1 cellular context compared by ENCODE assay signal in the genomic region with DNA sequence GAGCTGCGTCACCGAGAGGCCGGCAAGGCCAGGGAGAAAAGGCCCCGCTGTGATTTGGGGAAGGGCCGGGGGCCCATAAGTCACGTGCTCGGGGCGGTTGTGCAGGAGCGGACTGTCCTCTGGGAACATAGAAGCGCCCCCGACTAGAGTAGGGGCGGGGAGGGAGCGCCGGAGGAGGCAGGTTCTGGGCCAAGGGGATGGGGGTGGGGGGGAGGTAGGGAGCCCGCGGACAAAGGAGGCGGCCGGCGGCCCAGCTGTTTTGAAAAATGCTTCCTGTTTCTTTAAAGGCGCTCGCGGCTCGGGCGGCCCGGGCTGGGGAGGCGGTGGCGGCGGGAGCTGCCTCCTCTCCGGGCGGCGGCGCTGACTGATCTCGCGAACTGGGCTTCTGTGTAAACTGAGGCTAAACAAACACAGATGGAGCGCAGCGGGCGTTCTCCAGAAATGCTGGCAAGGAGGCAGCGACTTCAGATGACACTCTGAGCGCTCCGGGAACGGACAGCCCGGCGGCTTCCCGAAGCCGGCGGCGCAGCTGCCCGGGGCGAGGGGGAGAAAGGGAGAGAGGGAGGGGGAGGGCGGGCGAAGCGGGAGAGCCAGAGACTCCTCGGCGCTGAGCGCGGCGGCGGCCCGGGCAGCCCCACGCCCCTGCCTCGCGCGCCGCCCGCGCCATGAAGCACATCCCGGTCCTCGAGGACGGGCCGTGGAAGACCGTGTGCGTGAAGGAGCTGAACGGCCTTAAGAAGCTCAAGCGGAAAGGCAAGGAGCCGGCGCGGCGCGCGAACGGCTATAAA.
TF ChIP-seq lines count a peak whose summit lies in the region.

A gene with protein sequence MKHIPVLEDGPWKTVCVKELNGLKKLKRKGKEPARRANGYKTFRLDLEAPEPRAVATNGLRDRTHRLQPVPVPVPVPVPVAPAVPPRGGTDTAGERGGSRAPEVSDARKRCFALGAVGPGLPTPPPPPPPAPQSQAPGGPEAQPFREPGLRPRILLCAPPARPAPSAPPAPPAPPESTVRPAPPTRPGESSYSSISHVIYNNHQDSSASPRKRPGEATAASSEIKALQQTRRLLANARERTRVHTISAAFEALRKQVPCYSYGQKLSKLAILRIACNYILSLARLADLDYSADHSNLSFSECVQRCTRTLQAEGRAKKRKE (plus strand): TSS at position 467 of the 788 bp plus-strand sequence. CDS start 199 bp downstream, at position 666.

TF ChIP-seq in HepG2, 621 proteins besides CTCF, POLR2A, EP300 and RAD21 (continued from another document):
- TF ChIP-seq, protein P1, sequence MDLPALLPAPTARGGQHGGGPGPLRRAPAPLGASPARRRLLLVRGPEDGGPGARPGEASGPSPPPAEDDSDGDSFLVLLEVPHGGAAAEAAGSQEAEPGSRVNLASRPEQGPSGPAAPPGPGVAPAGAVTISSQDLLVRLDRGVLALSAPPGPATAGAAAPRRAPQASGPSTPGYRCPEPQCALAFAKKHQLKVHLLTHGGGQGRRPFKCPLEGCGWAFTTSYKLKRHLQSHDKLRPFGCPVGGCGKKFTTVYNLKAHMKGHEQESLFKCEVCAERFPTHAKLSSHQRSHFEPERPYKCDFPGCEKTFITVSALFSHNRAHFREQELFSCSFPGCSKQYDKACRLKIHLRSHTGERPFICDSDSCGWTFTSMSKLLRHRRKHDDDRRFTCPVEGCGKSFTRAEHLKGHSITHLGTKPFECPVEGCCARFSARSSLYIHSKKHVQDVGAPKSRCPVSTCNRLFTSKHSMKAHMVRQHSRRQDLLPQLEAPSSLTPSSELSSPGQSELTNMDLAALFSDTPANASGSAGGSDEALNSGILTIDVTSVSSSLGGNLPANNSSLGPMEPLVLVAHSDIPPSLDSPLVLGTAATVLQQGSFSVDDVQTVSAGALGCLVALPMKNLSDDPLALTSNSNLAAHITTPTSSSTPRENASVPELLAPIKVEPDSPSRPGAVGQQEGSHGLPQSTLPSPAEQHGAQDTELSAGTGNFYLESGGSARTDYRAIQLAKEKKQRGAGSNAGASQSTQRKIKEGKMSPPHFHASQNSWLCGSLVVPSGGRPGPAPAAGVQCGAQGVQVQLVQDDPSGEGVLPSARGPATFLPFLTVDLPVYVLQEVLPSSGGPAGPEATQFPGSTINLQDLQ (CRISPR knock-in tag; IDR thresholded peaks at IDR 0.05) = 0 out of 2 replicates have a peak, but pooled peaks have one; percentile 32
- TF ChIP-seq GFI1 (CRISPR knock-in tag; IDR thresholded peaks at IDR 0.05; ENCODE audit: borderline replicate concordance) (0 out of 2 replicates have a peak, but pooled peaks have one; percentile 30), ZNF614 (CRISPR knock-in tag; IDR thresholded peaks at IDR 0.05; ENCODE audit: borderline replicate concordance) (no peak), PHF21A (CRISPR knock-in tag; IDR thresholded peaks at IDR 0.05) (0 out of 2 replicates have a peak, but pooled peaks have one; percentile 33), ZNF326 (CRISPR knock-in tag; IDR thresholded peaks at IDR 0.05; ENCODE audit: borderline replicate concordance) (no peak), CENPX (CRISPR knock-in tag; IDR thresholded peaks at IDR 0.05) (no peak), KDM2A (CRISPR knock-in tag; IDR thresholded peaks at IDR 0.05; ENCODE audit: borderline replicate concordance, low read depth) (peak; percentile 42; the same call in 1 of the 2 replicates), HNRNPK (IDR thresholded peaks at IDR 0.05; ENCODE audit: low read depth, low read length, poor library complexity, severe bottlenecking) (peak; percentile 98), HNRNPLL (IDR thresholded peaks at IDR 0.05; ENCODE audit: low read depth, low read length, poor library complexity, severe bottlenecking) (peak; percentile 40), ZNF772 (CRISPR knock-in tag; IDR thresholded peaks at IDR 0.05) (no peak), TCF7 (IDR thresholded peaks at IDR 0.05; ENCODE audit: low read depth) (peak; percentile 79), IRF2 (CRISPR knock-in tag; IDR thresholded peaks at IDR 0.05) (no peak), HCFC1 (IDR thresholded peaks at IDR 0.05; ENCODE audit: low read depth, low read length) (no peak), ZNF629 (CRISPR knock-in tag; conservative IDR thresholded peaks at IDR 0.05) (0 out of 2 replicates have a peak, but pooled peaks have one; percentile 13), FOXA3 (CRISPR knock-in tag; IDR thresholded peaks at IDR 0.05) (0 out of 2 replicates have a peak, but pooled peaks have one; percentile 6), FOXA1 (IDR thresholded peaks at IDR 0.05) (no peak), FOXA1 (CRISPR knock-in tag; IDR thresholded peaks at IDR 0.05) (peak; percentile 61)
- TF ChIP-seq, protein P2, sequence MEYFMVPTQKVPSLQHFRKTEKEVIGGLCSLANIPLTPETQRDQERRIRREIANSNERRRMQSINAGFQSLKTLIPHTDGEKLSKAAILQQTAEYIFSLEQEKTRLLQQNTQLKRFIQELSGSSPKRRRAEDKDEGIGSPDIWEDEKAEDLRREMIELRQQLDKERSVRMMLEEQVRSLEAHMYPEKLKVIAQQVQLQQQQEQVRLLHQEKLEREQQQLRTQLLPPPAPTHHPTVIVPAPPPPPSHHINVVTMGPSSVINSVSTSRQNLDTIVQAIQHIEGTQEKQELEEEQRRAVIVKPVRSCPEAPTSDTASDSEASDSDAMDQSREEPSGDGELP (IDR thresholded peaks at IDR 0.05; ENCODE audit: borderline replicate concordance, low read depth) = 0 out of 2 replicates have a peak, but pooled peaks have one; percentile 54
- TF ChIP-seq, protein P3, sequence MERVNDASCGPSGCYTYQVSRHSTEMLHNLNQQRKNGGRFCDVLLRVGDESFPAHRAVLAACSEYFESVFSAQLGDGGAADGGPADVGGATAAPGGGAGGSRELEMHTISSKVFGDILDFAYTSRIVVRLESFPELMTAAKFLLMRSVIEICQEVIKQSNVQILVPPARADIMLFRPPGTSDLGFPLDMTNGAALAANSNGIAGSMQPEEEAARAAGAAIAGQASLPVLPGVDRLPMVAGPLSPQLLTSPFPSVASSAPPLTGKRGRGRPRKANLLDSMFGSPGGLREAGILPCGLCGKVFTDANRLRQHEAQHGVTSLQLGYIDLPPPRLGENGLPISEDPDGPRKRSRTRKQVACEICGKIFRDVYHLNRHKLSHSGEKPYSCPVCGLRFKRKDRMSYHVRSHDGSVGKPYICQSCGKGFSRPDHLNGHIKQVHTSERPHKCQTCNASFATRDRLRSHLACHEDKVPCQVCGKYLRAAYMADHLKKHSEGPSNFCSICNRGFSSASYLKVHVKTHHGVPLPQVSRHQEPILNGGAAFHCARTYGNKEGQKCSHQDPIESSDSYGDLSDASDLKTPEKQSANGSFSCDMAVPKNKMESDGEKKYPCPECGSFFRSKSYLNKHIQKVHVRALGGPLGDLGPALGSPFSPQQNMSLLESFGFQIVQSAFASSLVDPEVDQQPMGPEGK (CRISPR knock-in tag; IDR thresholded peaks at IDR 0.05) = peak; percentile 13; the same call in 1 of the 2 replicates
- TF ChIP-seq, protein P4, sequence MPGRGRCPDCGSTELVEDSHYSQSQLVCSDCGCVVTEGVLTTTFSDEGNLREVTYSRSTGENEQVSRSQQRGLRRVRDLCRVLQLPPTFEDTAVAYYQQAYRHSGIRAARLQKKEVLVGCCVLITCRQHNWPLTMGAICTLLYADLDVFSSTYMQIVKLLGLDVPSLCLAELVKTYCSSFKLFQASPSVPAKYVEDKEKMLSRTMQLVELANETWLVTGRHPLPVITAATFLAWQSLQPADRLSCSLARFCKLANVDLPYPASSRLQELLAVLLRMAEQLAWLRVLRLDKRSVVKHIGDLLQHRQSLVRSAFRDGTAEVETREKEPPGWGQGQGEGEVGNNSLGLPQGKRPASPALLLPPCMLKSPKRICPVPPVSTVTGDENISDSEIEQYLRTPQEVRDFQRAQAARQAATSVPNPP (CRISPR knock-in tag; IDR thresholded peaks at IDR 0.05) = no peak
- TF ChIP-seq, protein P5, sequence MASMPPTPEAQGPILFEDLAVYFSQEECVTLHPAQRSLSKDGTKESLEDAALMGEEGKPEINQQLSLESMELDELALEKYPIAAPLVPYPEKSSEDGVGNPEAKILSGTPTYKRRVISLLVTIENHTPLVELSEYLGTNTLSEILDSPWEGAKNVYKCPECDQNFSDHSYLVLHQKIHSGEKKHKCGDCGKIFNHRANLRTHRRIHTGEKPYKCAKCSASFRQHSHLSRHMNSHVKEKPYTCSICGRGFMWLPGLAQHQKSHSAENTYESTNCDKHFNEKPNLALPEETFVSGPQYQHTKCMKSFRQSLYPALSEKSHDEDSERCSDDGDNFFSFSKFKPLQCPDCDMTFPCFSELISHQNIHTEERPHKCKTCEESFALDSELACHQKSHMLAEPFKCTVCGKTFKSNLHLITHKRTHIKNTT (CRISPR knock-in tag; IDR thresholded peaks at IDR 0.05) = no peak
- TF ChIP-seq, protein P6, sequence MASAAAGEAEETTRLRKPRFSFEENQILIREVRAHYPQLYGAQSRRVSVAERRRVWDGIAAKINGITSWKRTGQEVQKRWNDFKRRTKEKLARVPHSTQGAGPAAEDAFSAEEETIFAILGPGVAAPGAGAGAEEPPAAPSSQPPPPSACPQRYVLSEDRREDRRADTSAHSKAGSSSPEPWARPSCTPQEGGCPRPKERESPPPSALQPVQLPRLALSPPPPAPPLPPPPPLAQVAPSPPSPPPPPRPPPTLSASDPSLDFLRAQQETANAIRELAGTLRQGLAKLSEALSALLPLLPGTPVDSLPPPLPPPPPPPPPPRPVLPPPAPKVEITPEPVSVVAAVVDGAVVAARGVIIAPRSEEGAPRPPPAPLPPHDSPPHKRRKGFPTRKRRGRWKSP (CRISPR knock-in tag; IDR thresholded peaks at IDR 0.05) = 0 out of 2 replicates have a peak, but pooled peaks have one; percentile 20
